In genomic region chr16:14303182-14303618, GRCh38 we compare ENCODE assay signal across 8 cellular contexts.
DNase-seq lines count a peak whose midpoint lies in the region; ATAC-seq and TF ChIP-seq lines count a peak whose summit lies in the region.

No MANE protein-coding gene starts in this region.

- no peaks in the 10 kb centered on the region for H3K36me3 Mint-ChIP-seq in naive thymus-derived CD8-positive, alpha-beta T cell

- no peak for DNase-seq in LNCaP clone FGC (ENCODE audit: low read depth)
- no peak for DNase-seq in naive thymus-derived CD8-positive, alpha-beta T cell
- no peak for DNase-seq in middle frontal gyrus (ENCODE audit: extremely low spot score, low spot score)
- no peak for DNase-seq in SHP77 (lab: John Stamatoyannopoulos, UW)
- no peak for DNase-seq in HCEC 1CT
- DNase-seq in activated CD4-positive, alpha-beta T cell treated with anti-CD3 and anti-CD28 coated beads, Interleukin-2, amount 50 U/mL, for 4 hours: no peak

- peak overlapping the region; percentile 71 to 93 (median 84) for H3K4me3 Mint-ChIP-seq in naive thymus-derived CD8-positive, alpha-beta T cell

- peaks cover 34% of the 10 kb centered on the region for H3K4me1 ChIP-seq in ectodermal cell (ENCODE audit: control insufficient read depth, insufficient read depth, low read length)

- peak overlapping the region; percentile 98 for H3K27ac ChIP-seq in C4-2B
- H3K27ac ChIP-seq in ectodermal cell (ENCODE audit: insufficient read depth, low read depth, low read length, poor library complexity, severe bottlenecking): no peak overlapping the region

- H3K27ac Mint-ChIP-seq in naive thymus-derived CD8-positive, alpha-beta T cell: peak overlapping the region in 6 of 10 donors; percentile 3 to 81 (median 54)

- peaks cover 20% of the 10 kb centered on the region for H3K27me3 ChIP-seq in ectodermal cell (ENCODE audit: control insufficient read depth, insufficient read depth, low read length, poor library complexity, severe bottlenecking)

- H3K9me3 ChIP-seq in ectodermal cell (ENCODE audit: control insufficient read depth, low read length): no peaks in the 10 kb centered on the region

- H3K36me3 ChIP-seq in ectodermal cell (ENCODE audit: control insufficient read depth, insufficient read depth, low read length): no peaks in the 10 kb centered on the region

- POLR2A ChIA-PET in naive thymus-derived CD8-positive, alpha-beta T cell (lab: Charles Lee): interaction anchor here (0.9 kb wide), 1 partner anchor 18 kb away, joined by 6 read pairs; no protein-coding TSS in a partner anchor

- TF ChIP-seq CTCF in C4-2B (conservative IDR thresholded peaks at IDR 0.05) (no peak), LNCaP clone FGC (IDR thresholded peaks at IDR 0.05; ENCODE audit: control insufficient read depth, extremely low read depth, insufficient read depth) (no peak)

- H3K4me3 ChIP-seq in LNCaP clone FGC (ENCODE audit: low read depth, low read length): peak overlapping the region; percentile 77
- peak overlapping the region; percentile 87 for H3K4me3 ChIP-seq in ectodermal cell (ENCODE audit: insufficient read depth, low read depth, low read length)

- WGBS in ectodermal cell, 2 experiments: 0 to 1% methylated on average over 8 to 10 of the region's 14 CpGs

- H3K4me1 Mint-ChIP-seq in naive thymus-derived CD8-positive, alpha-beta T cell: peaks cover 11 to 46% (median 34%) of the 10 kb centered on the region in 4 donors

- peaks cover 0 to 11% (median 0%) of the 10 kb centered on the region in 5 donors for H3K27me3 Mint-ChIP-seq in naive thymus-derived CD8-positive, alpha-beta T cell

- no peaks in the 10 kb centered on the region for H3K9me3 Mint-ChIP-seq in naive thymus-derived CD8-positive, alpha-beta T cell

- ATAC-seq in naive thymus-derived CD8-positive, alpha-beta T cell: no peak
